10 cellular contexts compared by ENCODE assay signal in genomic region chr2:10449481-10449831, GRCh38. TPM values are rescaled to one million over a fixed set of nuclear protein-coding genes. Genes with fewer than 3 reads are reported as not detected.
A peak's percentile ranks its signal among the peaks of the same experiment; 100 is the strongest.
DNase-seq lines count a peak whose midpoint lies in the region; ATAC-seq, FAIRE-seq and TF ChIP-seq lines count a peak whose summit lies in the region.
"Had no signal": no experiment of that assay in that cellular context is flagged by ENCODE, and none has a peak within 500 bp of the region (broad histone marks: within the 10 kb centered on the region; RNA-seq: fewer than 3 reads in every experiment).

No MANE protein-coding gene starts in this region.

- FAIRE-seq in A549 (lab: Jason Lieb, UNC) (no peak), K562 (lab: Jason Lieb, UNC) (peak; percentile 6)
- FAIRE-seq: H54 had no signal

- H4K20me1 ChIP-seq in K562 (replicated peaks; ENCODE audit: control insufficient read depth, insufficient read depth, low read length): peaks cover 29% of the 10 kb centered on the region

- DNase-seq in A549 (ENCODE audit: low read depth in 1 of 2, low spot score in 1 of 2) (no peak), HFF-Myc (ENCODE audit: extremely low read depth, low read depth) (no peak), K562 (ENCODE audit: extremely low read depth in 1 of 4, low spot score in 3 of 4) (peak in 3 of 4 experiments; percentile 27 to 52 (median 32)), D341Med (ENCODE audit: low spot score) (no peak), GM20000 (ENCODE audit: low spot score) (no peak), putamen (ENCODE audit: low spot score) (no peak), HPDE6-E6E7 (ENCODE audit: extremely low spot score) (no peak)
- DNase-seq: NCI-H446 had no signal

- peaks cover 50% of the 10 kb centered on the region for H3K79me2 ChIP-seq in K562 (ENCODE audit: control insufficient read depth, insufficient read depth, low read length)

- H3K27ac ChIP-seq in A549 (peak overlapping the region; percentile 90 to 98), K562 (ENCODE audit: extremely low read depth, low read depth, low read length) (peak overlapping the region; percentile 97)

- POLR2A ChIA-PET in A549 (lab: Yijun Ruan, JAX) (interaction anchor here (0.8 to 2.1 kb wide), 2 partner anchors 44 to 48 kb away, joined by 4 to 17 read pairs; no protein-coding TSS in a partner anchor), K562 (lab: Yijun Ruan, JAX) (interaction anchor here (0.6 to 7.0 kb wide), 5 partner anchors 11 to 48 kb away, joined by 3 to 54 read pairs (median 5); no protein-coding TSS in a partner anchor)

- H3K4me3 ChIP-seq in A549 (peak overlapping the region; percentile 78; the same call in 2 of the 3 replicates), HFF-Myc (replicated peaks; ENCODE audit: low read depth, low read length) (peak overlapping the region; percentile 66), K562 (peak overlapping the region; percentile 71), mucosa of stomach (ENCODE audit: low read length) (no peak overlapping the region)

- CTCF ChIA-PET in A549 (lab: Yijun Ruan, JAX) (interaction anchor here (0.7 to 3.1 kb wide), 10 partner anchors 14 to 401 kb away, joined by 3 to 21 read pairs (median 4); no protein-coding TSS in a partner anchor), K562 (lab: Yijun Ruan, JAX; ENCODE audit: low intra/inter-chr PET ratio) (no interaction called here)

- TF ChIP-seq POLR2A in A549 (IDR thresholded peaks at IDR 0.05; ENCODE audit: low read length): no peak
- no peak for TF ChIP-seq POLR2A in K562 (conservative IDR thresholded peaks at IDR 0.05)

- H3K9me1 ChIP-seq in K562 (ENCODE audit: control insufficient read depth, insufficient read depth, low read length): no peaks in the 10 kb centered on the region

- H3K27me3 ChIP-seq in K562 (ENCODE audit: control insufficient read depth in 2 of 2, insufficient read depth in 2 of 2, low read length in 2 of 2) (peaks cover 0 to under 1% of the 10 kb centered on the region in 2 experiments; a peak in 1 of 5 replicates), mucosa of stomach (ENCODE audit: control insufficient read depth, insufficient read depth, low read length) (no peaks in the 10 kb centered on the region)

- TF ChIP-seq RAD21 in A549 (conservative IDR thresholded peaks at IDR 0.05 in 1 of 2, IDR thresholded peaks at IDR 0.05 in 1 of 2): no peak
- TF ChIP-seq RAD21 in K562 (CRISPR knock-in tag; conservative IDR thresholded peaks at IDR 0.05 in 1 of 2, IDR thresholded peaks at IDR 0.05 in 1 of 2): no peak

- no peaks in the 10 kb centered on the region for H3K9me3 ChIP-seq in A549
- H3K9me3 ChIP-seq in K562 (replicated peaks; ENCODE audit: control insufficient read depth, insufficient read depth, low read depth, low read length): no peaks in the 10 kb centered on the region
- H3K9me3 ChIP-seq in mucosa of stomach (ENCODE audit: control insufficient read depth, low read length): no peaks in the 10 kb centered on the region

- in situ Hi-C loops in K562 (cut with MboI): no loop called here

- peaks cover 66% of the 10 kb centered on the region for H3K4me1 ChIP-seq in A549
- H3K4me1 ChIP-seq in K562 (replicated peaks in 1 of 2; ENCODE audit: control insufficient read depth in 2 of 2, insufficient read depth in 2 of 2, low read length in 2 of 2): peaks cover 17 to 34% of the 10 kb centered on the region in 2 experiments; a peak in 4 of 5 replicates
- H3K4me1 ChIP-seq in mucosa of stomach (ENCODE audit: control insufficient read depth, insufficient read depth, low read length): peaks cover 50% of the 10 kb centered on the region

- ATAC-seq in A549 (no peak), K562 (no peak)

- H3K9ac ChIP-seq in K562 (ENCODE audit: insufficient read depth in 1 of 2, low read depth in 2 of 2, low read length in 2 of 2) (peak overlapping the region; percentile 97 to 98), mucosa of stomach (ENCODE audit: low read length) (peak overlapping the region; percentile 86)

- intact Hi-C loops in K562 (cut with micrococcal nuclease): no loop called here

- H2AFZ ChIP-seq in K562 (ENCODE audit: low read depth, low read length): peak overlapping the region; percentile 43; the same call in 1 of the 2 replicates

- WGBS in A549 (ENCODE audit: missing lambda C conversion rate): 68% methylated on average over 4 of the region's 5 CpGs
- WGBS in K562 (ENCODE audit: insufficient coverage, low coverage, missing lambda C conversion rate): 5% methylated on average over 4 of the region's 5 CpGs

- TF ChIP-seq EP300 in A549 (IDR thresholded peaks at IDR 0.05): no peak
- TF ChIP-seq EP300 in K562 (IDR thresholded peaks at IDR 0.05; ENCODE audit: low read length): no peak

- H3K4me2 ChIP-seq in A549 (peak overlapping the region; percentile 92), K562 (ENCODE audit: insufficient read depth, low read length) (peak overlapping the region; percentile 93)

- peaks cover 24% of the 10 kb centered on the region for H3K36me3 ChIP-seq in K562 (ENCODE audit: control insufficient read depth, insufficient read depth, low read length)
- H3K36me3 ChIP-seq in mucosa of stomach (ENCODE audit: control insufficient read depth, insufficient read depth, low read length): no peaks in the 10 kb centered on the region

- TF ChIP-seq CTCF in A549 (IDR thresholded peaks at IDR 0.05) (no peak), HFF-Myc (IDR thresholded peaks at IDR 0.05; ENCODE audit: low read depth, low read length, missing control alignments) (no peak), K562 (IDR thresholded peaks at IDR 0.05 in 2 of 3, conservative IDR thresholded peaks at IDR 0.05 in 1 of 3; ENCODE audit: insufficient read depth in 2 of 3, low read depth in 1 of 3, low read length in 3 of 3) (no peak), GM20000 (IDR thresholded peaks at IDR 0.05; ENCODE audit: extremely low read depth, missing control alignments) (no peak)

- BruUV-seq in K562 (replicated peaks; lab: Mats Ljungman, UMichigan): no TSS peak

TF ChIP-seq in A549, 52 proteins besides CTCF, POLR2A, EP300 and RAD21:
- TF ChIP-seq EHF (CRISPR knock-in tag; IDR thresholded peaks at IDR 0.05) (no peak), TP53 (CRISPR knock-in tag; IDR thresholded peaks at IDR 0.05) (no peak), HEYL (CRISPR knock-in tag; IDR thresholded peaks at IDR 0.05) (no peak), HOXB13 (CRISPR knock-in tag; IDR thresholded peaks at IDR 0.05; ENCODE audit: low read depth) (no peak), BHLHE40 (IDR thresholded peaks at IDR 0.05; ENCODE audit: low read depth, low read length) (no peak)

TF ChIP-seq in K562, 482 proteins besides CTCF, POLR2A, EP300 and RAD21:
- TF ChIP-seq SETDB1 (IDR thresholded peaks at IDR 0.05; ENCODE audit: low read length): no peak
- no peak for TF ChIP-seq TOE1 (IDR thresholded peaks at IDR 0.05; ENCODE audit: borderline replicate concordance)
- TF ChIP-seq TOE1 (CRISPR knock-in tag; IDR thresholded peaks at IDR 0.05; ENCODE audit: borderline replicate concordance, low read depth): no peak
- TF ChIP-seq ZNF24 (IDR thresholded peaks at IDR 0.05): 0 out of 2 replicates have a peak, but pooled peaks have one; percentile 10
- peak; percentile 22 for TF ChIP-seq RBM25 (IDR thresholded peaks at IDR 0.05; ENCODE audit: low read depth, low read length, severe bottlenecking)
- peak; percentile 71 for TF ChIP-seq ZFP36 (IDR thresholded peaks at IDR 0.05; ENCODE audit: low read depth, low read length, partially characterized antibody)

RNA-seq across cellular contexts. Expression of gene ODC1, which starts 1.3 kb away (rescaled TPM):
- polyA plus RNA-seq in A549 (2011; rRNA removed) (198 and 265 TPM in 2 replicates), A549 (2017; fragmentation: RNase III; extraction: RNeasy Plus Mini Kit Qiagen cat#74134 plus additional on column Dnase treatment) (56.3 to 89.5 TPM (median 57.8 TPM) in 3 replicates), K562 (2011; rRNA removed) (368 and 563 TPM in 2 replicates), K562 (2014; fragmentation: Illumina TruSeq; extraction: Trizol) (473 and 553 TPM in 2 replicates), K562 (2014; fragmentation: Nextera tagmentation; extraction: Ambion mirVana) (100 to 1,000 TPM; 142 to 169 TPM), K562 (2014; rRNA removed) (457 and 488 TPM in 2 replicates)
- 147 and 159 TPM in 2 replicates for polyA plus RNA-seq in A549 (2012; cell fraction: cytosol; rRNA removed)
- polyA plus RNA-seq in A549 (2012; cell fraction: nucleus; rRNA removed): 84.5 and 165 TPM in 2 replicates
- polyA minus RNA-seq in A549 (2011; rRNA and poly(A)+ RNA removed): 110 and 113 TPM in 2 replicates
- 99.9 and 124 TPM in 2 replicates for total RNA-seq in K562 (2011; cell fraction: chromatin; rRNA removed; ENCODE audit: low replicate concordance)
- 80.3 and 83.7 TPM in 2 replicates for total RNA-seq in K562 (2011; cell fraction: nucleolus; rRNA removed)
- total RNA-seq in K562 (2011; cell fraction: nucleoplasm; rRNA removed): 115 and 142 TPM in 2 replicates
- total RNA-seq in K562 (2014; rRNA removed) (392 and 447 TPM in 2 replicates), K562 (2014; rRNA removed; fragmentation: Illumina TruSeq; extraction: Trizol) (525 and 551 TPM in 2 replicates), K562 (2015; rRNA removed; fragmentation: Illumina TruSeq; extraction: Trizol) (512 and 539 TPM in 2 replicates), K562 (2021) (379 and 398 TPM in 2 replicates)
- polyA plus RNA-seq in K562 (2011; cell fraction: cytosol; rRNA removed): 282 and 395 TPM in 2 replicates
- polyA plus RNA-seq in K562 (2011; cell fraction: nucleus; rRNA removed): 190 and 232 TPM in 2 replicates
- polyA plus RNA-seq in K562 (2012): 213 and 358 TPM in 2 replicates
- 600 and 763 TPM in 2 replicates for polyA minus RNA-seq in K562 (2011; rRNA and poly(A)+ RNA removed)
- polyA minus RNA-seq in K562 (2011; cell fraction: cytosol; rRNA and poly(A)+ RNA removed): 138 and 222 TPM in 2 replicates
- polyA minus RNA-seq in K562 (2011; cell fraction: nucleus; rRNA and poly(A)+ RNA removed): 41.1 and 78.2 TPM in 2 replicates

Comparison
In these comparisons a context has a peak if more than half of its experiments do, and no peak if none do; other contexts are left out.
1. DNase-seq: peak in K562 (3 of 4); none in A549 (0 of 2), HFF-Myc (single experiment), D341Med (single experiment), GM20000 (single experiment), putamen (single experiment) and HPDE6-E6E7 (single experiment).
2. Of the 35 proteins assayed by ChIP-seq in both K562 and A549: peak only in K562: ZFP36; only in A549: none; in both: none; in neither: 34.